Comparison of ENCODE assay signal across 8 cellular contexts in the genomic region with DNA sequence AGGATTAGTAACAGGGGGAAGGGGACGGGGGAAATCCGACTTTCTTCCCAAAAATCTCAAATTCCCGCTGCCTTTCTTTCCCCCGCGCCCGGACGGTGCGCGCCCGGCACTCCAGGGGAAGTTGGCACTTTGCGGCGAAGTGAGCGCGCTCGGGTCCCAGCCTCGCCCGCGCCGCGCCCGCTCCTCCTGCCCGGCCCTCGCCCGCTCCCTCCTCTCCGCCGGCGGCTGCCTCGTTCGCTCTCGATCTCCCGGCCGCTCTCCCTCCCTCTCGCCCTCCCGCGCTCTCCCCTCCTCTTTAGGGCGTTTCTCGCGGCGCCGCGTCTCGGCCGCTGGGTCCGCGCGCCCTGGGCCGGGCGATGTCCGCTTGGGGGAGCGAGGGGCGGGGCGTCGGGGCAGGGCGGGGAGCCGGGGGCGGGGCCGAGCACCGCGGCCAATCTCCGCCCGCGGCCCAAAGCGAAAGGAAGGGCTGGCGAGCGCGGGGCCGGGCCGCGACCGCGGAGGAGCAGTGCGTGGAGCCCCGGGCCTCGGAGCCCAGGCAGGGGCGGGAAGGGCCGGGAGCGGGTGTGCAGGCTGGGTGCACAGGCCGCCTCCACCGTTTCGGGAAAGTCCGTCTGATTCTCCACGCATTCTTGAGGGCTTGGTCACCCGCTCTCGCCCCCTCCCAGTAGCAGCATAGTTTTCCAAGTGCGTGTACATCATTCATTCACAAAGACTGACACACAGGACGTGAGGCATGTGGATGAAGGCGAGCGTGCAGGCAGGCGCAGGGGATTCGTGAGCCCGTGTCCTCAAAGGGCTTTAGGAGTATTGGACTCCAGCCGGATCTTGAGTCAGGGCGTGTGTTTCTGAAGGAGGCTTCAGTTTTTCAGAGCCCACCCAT.
DNase-seq lines count a peak whose midpoint lies in the region; ATAC-seq and TF ChIP-seq lines count a peak whose summit lies in the region.

No MANE protein-coding gene starts in this region.

- peaks cover 21% of the 10 kb centered on the region for H3K27me3 Mint-ChIP-seq in GM23338 (ENCODE audit: insufficient read depth, low read depth, poor library complexity)

- H3K36me3 Mint-ChIP-seq in GM23338 (ENCODE audit: low read depth), result no peaks in the 10 kb centered on the region

- H3K79me1 ChIP-seq in neuronal stem cell (ENCODE audit: low read depth, low read length), result no peaks in the 10 kb centered on the region

- 0 to 3% methylated on average over 10 to 16 of the region's 93 CpGs for WGBS in gastroesophageal sphincter (ENCODE audit: low coverage in 1 of 2), 2 donors
- no CpG with 5 or more reads among the region's 93 CpGs for WGBS in neuronal stem cell (ENCODE audit: extremely low coverage in 2 of 2, insufficient read length in 2 of 2, insufficient replicate concordance in 1 of 2), 2 donors

- no peak overlapping the region for H3K4ac ChIP-seq in neuronal stem cell (ENCODE audit: low read length)

- peak overlapping the region; percentile 71 for H3K9ac ChIP-seq in neuronal stem cell (ENCODE audit: low read depth, low read length, poor library complexity)

- H3K27ac Mint-ChIP-seq in GM23338, result no peak overlapping the region

- no peak overlapping the region for H2BK120ac ChIP-seq in neuronal stem cell (ENCODE audit: low read depth, low read length)

- H3K14ac ChIP-seq in neuronal stem cell (ENCODE audit: low read length), result no peak overlapping the region

- H3K9me3 ChIP-seq in SJCRH30 (replicated peaks), result no peaks in the 10 kb centered on the region
- no peaks in the 10 kb centered on the region for H3K9me3 ChIP-seq in gastroesophageal sphincter
- no peaks in the 10 kb centered on the region for H3K9me3 ChIP-seq in neuronal stem cell (replicated peaks in 1 of 2; ENCODE audit: control insufficient read depth in 2 of 2, insufficient read depth in 1 of 2, low read depth in 1 of 2, low read length in 2 of 2)

- peaks cover 14% of the 10 kb centered on the region for H3K27me3 ChIP-seq in GM23338 (ENCODE audit: insufficient read depth)
- H3K27me3 ChIP-seq in SJCRH30, result no peaks in the 10 kb centered on the region
- H3K27me3 ChIP-seq in gastroesophageal sphincter, result no peaks in the 10 kb centered on the region
- H3K27me3 ChIP-seq in neuronal stem cell (ENCODE audit: control insufficient read depth in 3 of 3, insufficient read depth in 3 of 3, low read depth in 1 of 3, low read length in 3 of 3), result peaks cover 7 to 64% (median 12%) of the 10 kb centered on the region in 3 experiments

- H3K27ac ChIP-seq in GM23338 (ENCODE audit: low read depth), result no peak overlapping the region
- peak overlapping the region; percentile 99 for H3K27ac ChIP-seq in SJCRH30
- peak overlapping the region; percentile 79 to 97 (median 95) for H3K27ac ChIP-seq in gastroesophageal sphincter
- no peak overlapping the region for H3K27ac ChIP-seq in neuronal stem cell (replicated peaks; ENCODE audit: low read length)

- DNase-seq in ELF-1 (ENCODE audit: low read depth, low spot score) (peak; percentile 91), GM23338 (ENCODE audit: low spot score) (peak; percentile 96), Kasumi-1 (lab: John Stamatoyannopoulos, UW) (peak; percentile 40 to 46), SJCRH30 (peak; percentile 92 to 93), neuronal stem cell (ENCODE audit: low spot score) (peak; percentile 89), stromal cell of bone marrow (ENCODE audit: low read depth) (peak; percentile 97)
- DNase-seq in activated naive CD4-positive, alpha-beta T cell treated with Interleukin-2 at 50 U/mL for 16 hours, result peak; percentile 88

- H4K91ac ChIP-seq in neuronal stem cell (ENCODE audit: low read depth, low read length, poor library complexity), result no peak overlapping the region

- TF ChIP-seq EP300 in gastroesophageal sphincter (IDR thresholded peaks at IDR 0.05), result no peak

- H3F3A ChIP-seq in GM23338 (replicated peaks; ENCODE audit: low read depth), result no peaks in the 10 kb centered on the region; the same call in 1 of the 2 replicates

- H3K9me3 Mint-ChIP-seq in GM23338, result no peaks in the 10 kb centered on the region

- H3K23ac ChIP-seq in neuronal stem cell (ENCODE audit: low read depth, low read length, poor library complexity), result peak overlapping the region; percentile 94

- H3K18ac ChIP-seq in neuronal stem cell (ENCODE audit: low read length), result peak overlapping the region; percentile 72

- H3K4me1 ChIP-seq in GM23338 (ENCODE audit: insufficient read depth) (peaks cover 70% of the 10 kb centered on the region), SJCRH30 (peaks cover 27% of the 10 kb centered on the region), gastroesophageal sphincter (peaks cover 0 to 75% (median 2%) of the 10 kb centered on the region in 3 donors), neuronal stem cell (ENCODE audit: control insufficient read depth in 2 of 2, insufficient read depth in 1 of 2, low read depth in 1 of 2, low read length in 2 of 2) (peaks cover 7 to 17% of the 10 kb centered on the region in 2 donors)

- no peak overlapping the region for H2BK12ac ChIP-seq in neuronal stem cell (ENCODE audit: low read length)

- H4K8ac ChIP-seq in neuronal stem cell (ENCODE audit: low read depth, low read length), result no peak overlapping the region

- H4K20me1 ChIP-seq in GM23338 (replicated peaks; ENCODE audit: insufficient read depth), result peaks cover 29% of the 10 kb centered on the region

- H3K4me3 Mint-ChIP-seq in GM23338, result peak overlapping the region; percentile 84

- H2BK5ac ChIP-seq in neuronal stem cell (ENCODE audit: low read length), result no peak overlapping the region

- peak overlapping the region; percentile 89 for H3K4me3 ChIP-seq in GM23338
- peak overlapping the region; percentile 85 for H3K4me3 ChIP-seq in SJCRH30
- peak overlapping the region; percentile 70 to 76 for H3K4me3 ChIP-seq in gastroesophageal sphincter
- H3K4me3 ChIP-seq in neuronal stem cell (ENCODE audit: low read length in 2 of 2), result peak overlapping the region; percentile 71 to 72

- peaks cover 54% of the 10 kb centered on the region for H3K79me2 ChIP-seq in GM23338 (replicated peaks; ENCODE audit: insufficient read depth)

- TF ChIP-seq CTCF in GM23338 (conservative IDR thresholded peaks at IDR 0.05; ENCODE audit: low read depth in 2 of 2), result no peak
- TF ChIP-seq CTCF in gastroesophageal sphincter (IDR thresholded peaks at IDR 0.05), result peak in 1 of 4 experiments; percentile 27

- H3K9me2 ChIP-seq in GM23338 (ENCODE audit: insufficient read depth), result no peaks in the 10 kb centered on the region

- peak; percentile 92 for ATAC-seq in GM23338
- ATAC-seq in gastroesophageal sphincter, result peak; percentile 96

- H2AK5ac ChIP-seq in neuronal stem cell (ENCODE audit: low read depth, low read length), result no peak overlapping the region

- peaks cover 58% of the 10 kb centered on the region for H3K4me1 Mint-ChIP-seq in GM23338

- peak; percentile 89 to 92 for TF ChIP-seq POLR2A in gastroesophageal sphincter (IDR thresholded peaks at IDR 0.05)

- H3K4me2 ChIP-seq in GM23338, result peak overlapping the region; percentile 96
- H3K4me2 ChIP-seq in neuronal stem cell (ENCODE audit: insufficient read depth, low read length, poor library complexity, severe bottlenecking), result peak overlapping the region; percentile 74

- no peak overlapping the region for H2BK15ac ChIP-seq in neuronal stem cell (ENCODE audit: low read length)

- H2AFZ ChIP-seq in GM23338 (peak overlapping the region; percentile 40; the same call in 1 of the 2 replicates), neuronal stem cell (ENCODE audit: low read length) (peak overlapping the region; percentile 96)

- H3K36me3 ChIP-seq in GM23338 (ENCODE audit: insufficient read depth) (no peaks in the 10 kb centered on the region), SJCRH30 (no peaks in the 10 kb centered on the region), gastroesophageal sphincter (no peaks in the 10 kb centered on the region), neuronal stem cell (replicated peaks in 1 of 2; ENCODE audit: control insufficient read depth in 2 of 2, insufficient read depth in 2 of 2, low read length in 2 of 2) (no peaks in the 10 kb centered on the region)

TF ChIP-seq in GM23338, 12 proteins besides CTCF, POLR2A, EP300 and RAD21:
- TF ChIP-seq POLR2AphosphoS5 (IDR thresholded peaks at IDR 0.05; ENCODE audit: low read depth) (peak; percentile 70), STAT1 (IDR thresholded peaks at IDR 0.05; ENCODE audit: unreplicated experiment) (no peak)

Comparison
In these comparisons a context has a peak if more than half of its experiments do, and no peak if none do; other contexts are left out.
1. DNase-seq: peak in every context shown above with its lines; median percentile 97 in stromal cell of bone marrow; 96 in GM23338; 92 in SJCRH30; 91 in ELF-1; 89 in neuronal stem cell; 88 in activated naive CD4-positive, alpha-beta T cell treated with Interleukin-2 at 50 U/mL for 16 hours; 43 in Kasumi-1.
2. H3K27ac ChIP-seq: peak in SJCRH30 (single experiment) and gastroesophageal sphincter (4 of 4); none in GM23338 (single experiment) and neuronal stem cell (single experiment).
3. Peak in every context shown above with its lines, with median percentiles within 50 percentile points of each other: H3K4me3 ChIP-seq.